ENCODE assay signal across 9 cellular contexts in the genomic region with DNA sequence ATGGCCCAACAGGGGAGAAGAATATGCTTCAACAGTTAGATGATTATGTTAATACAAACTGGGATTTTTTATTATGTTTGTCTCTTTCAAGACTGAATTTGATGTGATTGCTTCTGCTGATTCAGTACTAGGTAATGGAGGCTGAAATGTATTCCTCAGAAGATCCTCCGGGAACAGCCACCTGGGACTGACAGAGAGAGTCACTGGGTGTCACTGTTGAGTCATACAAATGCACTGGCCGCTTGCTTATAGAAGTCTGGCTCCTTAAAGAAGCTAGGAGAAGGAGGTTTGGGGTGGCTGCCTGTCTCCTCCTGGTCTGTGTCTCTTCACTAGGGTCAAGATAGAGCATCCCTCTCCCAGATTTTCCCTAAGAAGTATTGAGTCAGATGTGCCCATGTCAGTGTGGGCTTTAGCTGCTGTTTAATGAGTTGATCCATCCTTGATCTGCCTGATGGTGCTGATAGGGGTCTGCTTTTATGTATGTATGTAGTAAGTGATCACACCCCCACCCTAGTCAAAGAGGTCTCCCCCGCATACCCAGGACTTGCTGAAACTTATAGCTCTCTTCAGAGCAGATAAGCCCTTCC.
DNase-seq lines count a peak whose midpoint lies in the region; ATAC-seq and TF ChIP-seq lines count a peak whose summit lies in the region.
"Had no signal": no experiment of that assay in that cellular context is flagged by ENCODE, and none has a peak within 500 bp of the region (broad histone marks: within the 10 kb centered on the region; RNA-seq: fewer than 3 reads in every experiment).

No MANE protein-coding gene starts in this region.

- H3K9me3 Mint-ChIP-seq in glutamatergic neuron (ENCODE audit: unreplicated experiment) = no peaks in the 10 kb centered on the region
- peaks cover 0 to 10% of the 10 kb centered on the region in 2 donors for H3K9me3 Mint-ChIP-seq in natural killer cell

- H3K4me1 Mint-ChIP-seq in glutamatergic neuron (ENCODE audit: low read depth, unreplicated experiment) = peaks cover 4% of the 10 kb centered on the region
- no peaks in the 10 kb centered on the region for H3K4me1 Mint-ChIP-seq in natural killer cell

- H3K27me3 Mint-ChIP-seq in glutamatergic neuron (ENCODE audit: unreplicated experiment) = no peaks in the 10 kb centered on the region
- H3K27me3 Mint-ChIP-seq in natural killer cell (ENCODE audit: low read depth in 2 of 2) = no peaks in the 10 kb centered on the region
- H3K27me3 Mint-ChIP-seq: activated naive CD8-positive, alpha-beta T cell had no signal

- TF ChIP-seq CTCF in glutamatergic neuron (IDR thresholded peaks at IDR 0.05; ENCODE audit: partially characterized antibody, unreplicated experiment) (no peak), natural killer cell (IDR thresholded peaks at IDR 0.05) (no peak)

- DNase-seq in Ammon's horn (ENCODE audit: low spot score) (peak; percentile 80), HT1080 (ENCODE audit: low read depth) (peak; percentile 58), SHP77 treated with DMSO at 0.1 percent for 48 hours (lab: John Stamatoyannopoulos, UW) (peak; percentile 11), glutamatergic neuron (peak; percentile 43), substantia nigra (lab: John Stamatoyannopoulos, UW) (peak in 28 of 49 donors; percentile 1 to 52 (median 9)), Kasumi-1 (lab: John Stamatoyannopoulos, UW) (no peak), natural killer cell (no peak)

- H3K4me3 Mint-ChIP-seq in glutamatergic neuron (ENCODE audit: unreplicated experiment) = no peak overlapping the region
- no peak overlapping the region for H3K4me3 Mint-ChIP-seq in natural killer cell
- H3K4me3 Mint-ChIP-seq: activated naive CD8-positive, alpha-beta T cell had no signal

- H3K27ac Mint-ChIP-seq in glutamatergic neuron (ENCODE audit: unreplicated experiment) (no peak overlapping the region), natural killer cell (no peak overlapping the region)
- H3K27ac Mint-ChIP-seq: activated naive CD8-positive, alpha-beta T cell had no signal

- intact Hi-C loops in natural killer cell (cut with micrococcal nuclease) = no loop called here

- H3K36me3 Mint-ChIP-seq in glutamatergic neuron (ENCODE audit: unreplicated experiment) (no peaks in the 10 kb centered on the region), natural killer cell (no peaks in the 10 kb centered on the region)
- H3K36me3 Mint-ChIP-seq: activated naive CD8-positive, alpha-beta T cell had no signal

- H3K27ac ChIP-seq in substantia nigra (ENCODE audit: low read depth, low read length, poor library complexity, severe bottlenecking) = no peak overlapping the region

- no peak for ATAC-seq in HG02763 (IDR thresholded peaks at IDR 0.05; ENCODE audit: unreplicated experiment)
- no peak for ATAC-seq in natural killer cell

Comparison
In these comparisons a context has a peak if more than half of its experiments do, and no peak if none do; other contexts are left out.
1. DNase-seq: peak in Ammon's horn (single experiment), HT1080 (single experiment), SHP77 treated with DMSO at 0.1 percent for 48 hours (single experiment), glutamatergic neuron (single experiment) and substantia nigra (28 of 49); none in Kasumi-1 (0 of 2) and natural killer cell (single experiment).